9 cellular contexts compared by ENCODE assay signal in the genomic region with DNA sequence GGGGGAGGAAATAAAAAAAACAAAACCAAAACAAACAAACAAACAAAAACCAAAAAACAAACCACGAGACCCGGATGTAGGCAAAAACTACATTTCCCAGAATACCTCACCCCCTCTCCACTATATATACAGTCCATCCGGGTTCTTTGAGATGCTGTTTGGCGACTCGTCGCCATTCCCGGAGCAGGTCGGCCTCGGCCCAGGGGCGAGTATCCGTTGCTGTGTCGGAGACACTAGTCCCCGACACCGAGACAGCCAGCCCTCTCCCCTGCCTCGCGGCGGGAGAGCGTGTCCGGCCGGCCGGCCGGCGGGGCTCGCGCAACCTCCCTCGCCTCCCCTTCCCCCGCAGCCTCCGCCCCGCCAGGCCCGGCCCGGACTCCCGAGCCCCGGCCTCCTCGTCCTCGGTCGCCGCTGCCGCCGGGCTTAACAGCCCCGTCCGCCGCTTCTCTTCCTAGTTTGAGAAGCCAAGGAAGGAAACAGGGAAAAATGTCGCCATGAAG. TPM values are rescaled to one million over a fixed set of nuclear protein-coding genes. Genes with fewer than 3 reads are reported as not detected.
DNase-seq lines count a peak whose midpoint lies in the region; ATAC-seq, FAIRE-seq and TF ChIP-seq lines count a peak whose summit lies in the region.
"Had no signal": no experiment of that assay in that cellular context is flagged by ENCODE, and none has a peak within 500 bp of the region (broad histone marks: within the 10 kb centered on the region; RNA-seq: fewer than 3 reads in every experiment).

A gene (plus strand): TSS at position 154 of the 500 bp plus-strand sequence. CDS start 456 bp downstream, outside the sequence.

- peak within 1 kb of the TSS; percentile 87 for H3K4me2 ChIP-seq in HepG2 (ENCODE audit: low read depth, low read length)

- H3K27ac Mint-ChIP-seq in activated CD4-positive, alpha-beta memory T cell treated with anti-CD3 and anti-CD28 coated beads for 36 hours = peak within 1 kb of the TSS; percentile 96

- no TSS peak for BruUV-seq in HepG2 (replicated peaks; lab: Mats Ljungman, UMichigan)

- H3K27me3 ChIP-seq in BE2C (no peaks in the 10 kb centered on the region), duodenal mucosa (ENCODE audit: control insufficient read depth in 1 of 2, insufficient read depth in 2 of 2, low read length in 2 of 2) (no peaks in the 10 kb centered on the region), HepG2 (ENCODE audit: control insufficient read depth in 1 of 2, insufficient read depth in 2 of 2, low read length in 2 of 2) (no peaks in the 10 kb centered on the region)

- peak within 1 kb of the TSS; percentile 97 for H3K4me3 ChIP-seq in BE2C (ENCODE audit: low read depth, low read length)
- H3K4me3 ChIP-seq in duodenal mucosa (ENCODE audit: low read depth in 1 of 2, low read length in 2 of 2) = peak within 1 kb of the TSS; percentile 79 to 80
- peak within 1 kb of the TSS; percentile 72 to 95 (median 88) for H3K4me3 ChIP-seq in HepG2 (replicated peaks in 1 of 3; ENCODE audit: insufficient read depth in 1 of 3, low read depth in 2 of 3, low read length in 3 of 3)

- intact Hi-C loops in activated CD4-positive, alpha-beta memory T cell treated with anti-CD3 and anti-CD28 coated beads for 36 hours (cut with micrococcal nuclease) = loop anchor here (1.0 to 2.0 kb wide), 4 partner anchors 37 to 153 kb away; a partner anchor contains a TSS
- intact Hi-C loops in HepG2 (cut with micrococcal nuclease; ENCODE audit: unreplicated experiment) = loop anchor here (5.0 kb wide), 1 partner anchor 77 kb away; no protein-coding TSS in a partner anchor

- ATAC-seq in HG03565 (IDR thresholded peaks at IDR 0.05; ENCODE audit: unreplicated experiment) (peak; percentile 55), HepG2 (peak; percentile 76)

- CTCF ChIA-PET in activated CD4-positive, alpha-beta memory T cell treated with anti-CD3 and anti-CD28 coated beads for 36 hours (lab: Charles Lee) = interaction anchor here (1.0 to 2.1 kb wide), 5 partner anchors 47 to 114 kb away, joined by 3 to 4 read pairs (median 4); a partner anchor contains a TSS
- CTCF ChIA-PET in HepG2 (lab: Yijun Ruan, JAX; ENCODE audit: low intra/inter-chr PET ratio, low total read pairs) = no interaction called here

- peaks cover 23% of the 10 kb centered on the region for H3K36me3 Mint-ChIP-seq in activated CD4-positive, alpha-beta memory T cell treated with anti-CD3 and anti-CD28 coated beads for 36 hours

- peaks cover 43% of the 10 kb centered on the region for H3K4me1 Mint-ChIP-seq in activated CD4-positive, alpha-beta memory T cell treated with anti-CD3 and anti-CD28 coated beads for 36 hours (ENCODE audit: low read depth)

- in situ Hi-C loops in HepG2 (cut with HindIII; ENCODE audit: extremely low pct_ligation_motif_present, low pct_unique_long_range_greater_than_20kb) = no loop called here

- H3K79me2 ChIP-seq in HepG2 (ENCODE audit: insufficient read depth, low read length) = peaks cover 48% of the 10 kb centered on the region

- no peaks in the 10 kb centered on the region for H3K27me3 Mint-ChIP-seq in activated CD4-positive, alpha-beta memory T cell treated with anti-CD3 and anti-CD28 coated beads for 36 hours

- TF ChIP-seq EP300 in HepG2 (IDR thresholded peaks at IDR 0.05; ENCODE audit: low read depth in 2 of 2, low read length in 2 of 2) (no peak), HepG2 (CRISPR knock-in tag; IDR thresholded peaks at IDR 0.05; ENCODE audit: borderline replicate concordance) (no peak)

- peaks cover 40% of the 10 kb centered on the region for H4K20me1 ChIP-seq in HepG2 (ENCODE audit: insufficient read depth, low read length)

- H3K9ac ChIP-seq in duodenal mucosa (ENCODE audit: low read depth in 1 of 2, low read length in 2 of 2) (peak within 1 kb of the TSS; percentile 74 to 89), HepG2 (ENCODE audit: insufficient read depth, low read depth, low read length) (peak within 1 kb of the TSS; percentile 93)

- peaks cover 14% of the 10 kb centered on the region for H3K36me3 ChIP-seq in BE2C
- peaks cover 0 to 4% of the 10 kb centered on the region in 2 donors for H3K36me3 ChIP-seq in duodenal mucosa (ENCODE audit: control insufficient read depth in 1 of 2, insufficient read depth in 2 of 2, low read length in 2 of 2)
- peaks cover under 1 to 2% of the 10 kb centered on the region in 2 experiments; a peak in 3 of 5 replicates for H3K36me3 ChIP-seq in HepG2 (replicated peaks in 1 of 2; ENCODE audit: control insufficient read depth in 1 of 2, insufficient read depth in 2 of 2, low read length in 2 of 2)

- H2AFZ ChIP-seq in HepG2 (ENCODE audit: low read length) = no peak within 1 kb of the TSS

- FAIRE-seq in GM19239 (lab: Jason Lieb, UNC) (peak; percentile 89), HepG2 (lab: Jason Lieb, UNC) (peak; percentile 23)
- FAIRE-seq: colon had no signal

- peaks cover 4% of the 10 kb centered on the region; the same call in 1 of the 2 replicates for H3K4me1 ChIP-seq in BE2C
- H3K4me1 ChIP-seq in duodenal mucosa (ENCODE audit: control insufficient read depth in 1 of 2, insufficient read depth in 2 of 2, low read length in 2 of 2) = peaks cover 29 to 37% of the 10 kb centered on the region in 2 donors
- peaks cover 29% of the 10 kb centered on the region for H3K4me1 ChIP-seq in HepG2 (ENCODE audit: insufficient read depth, low read length)

- 0% methylated on average over 13 of the region's 43 CpGs for WGBS in HepG2 (ENCODE audit: low lambda C conversion rate)

- peak within 1 kb of the TSS; percentile 97 for H3K4me3 Mint-ChIP-seq in activated CD4-positive, alpha-beta memory T cell treated with anti-CD3 and anti-CD28 coated beads for 36 hours

- no peaks in the 10 kb centered on the region for H3K9me3 ChIP-seq in BE2C
- no peaks in the 10 kb centered on the region for H3K9me3 ChIP-seq in duodenal mucosa (ENCODE audit: control insufficient read depth in 1 of 2, low read length in 2 of 2)
- H3K9me3 ChIP-seq in HepG2 (ENCODE audit: low read length) = no peaks in the 10 kb centered on the region

- no peak for TF ChIP-seq CTCF in BE2C (IDR thresholded peaks at IDR 0.05; ENCODE audit: low read depth, low read length)
- TF ChIP-seq CTCF in HepG2 (CRISPR knock-in tag; IDR thresholded peaks at IDR 0.05) = no peak

- peak; percentile 93 to 96 for TF ChIP-seq POLR2A in HepG2 (IDR thresholded peaks at IDR 0.05; ENCODE audit: insufficient read depth in 1 of 2, low read depth in 2 of 2, low read length in 2 of 2)

- peak; percentile 82 for DNase-seq in BE2C
- peak; percentile 74 for DNase-seq in GM19239 (ENCODE audit: insufficient read length, low spot score)
- peak; percentile 91 for DNase-seq in NCI-H748 treated with DMSO at 0.1 percent for 48 hours (lab: John Stamatoyannopoulos, UW)
- DNase-seq in activated CD4-positive, alpha-beta memory T cell treated with anti-CD3 and anti-CD28 coated beads for 36 hours = peak; percentile 80
- DNase-seq in HepG2 (ENCODE audit: low spot score) = peak; percentile 84
- peak; percentile 62 for DNase-seq in stimulated activated CD4-positive, alpha-beta T cell treated with anti-CD3 and anti-CD28 coated beads, Interleukin-2, amount 100 ng/mL, for 48 hours

- POLR2A ChIA-PET in activated CD4-positive, alpha-beta memory T cell treated with anti-CD3 and anti-CD28 coated beads for 36 hours (lab: Charles Lee) = interaction anchor here (1.0 to 1.3 kb wide), 2 partner anchors 38 to 243 kb away, joined by 3 to 5 read pairs; a partner anchor contains a TSS
- POLR2A ChIA-PET in HepG2 (lab: Yijun Ruan, JAX) = interaction anchor here (1.0 to 3.0 kb wide), 5 partner anchors 12 to 47 kb away, joined by 3 to 14 read pairs (median 6); a partner anchor contains a TSS

- 0 out of 2 replicates have a peak, but pooled peaks have one; percentile 22 for TF ChIP-seq RAD21 in HepG2 (CRISPR knock-in tag; IDR thresholded peaks at IDR 0.05)

- no peaks in the 10 kb centered on the region for H3K9me3 Mint-ChIP-seq in activated CD4-positive, alpha-beta memory T cell treated with anti-CD3 and anti-CD28 coated beads for 36 hours

- H3K27ac ChIP-seq in duodenal mucosa (ENCODE audit: low read depth, low read length) = peak within 1 kb of the TSS; percentile 86
- H3K27ac ChIP-seq in HepG2 (ENCODE audit: extremely low read length, insufficient read depth, low read length) = peak within 1 kb of the TSS; percentile 80

TF ChIP-seq in HepG2, 621 proteins besides CTCF, POLR2A, EP300 and RAD21 (continues in another document):
- TF ChIP-seq ZNF788 (CRISPR knock-in tag; IDR thresholded peaks at IDR 0.05; ENCODE audit: borderline replicate concordance) = no peak
- peak; percentile 43 for TF ChIP-seq HNRNPK (IDR thresholded peaks at IDR 0.05; ENCODE audit: low read depth, low read length, poor library complexity, severe bottlenecking)
- TF ChIP-seq MTA3 (CRISPR knock-in tag; IDR thresholded peaks at IDR 0.05) = no peak
- 0 out of 2 replicates have a peak, but pooled peaks have one; percentile 15 for TF ChIP-seq ISL2 (CRISPR knock-in tag; IDR thresholded peaks at IDR 0.05)
- no peak for TF ChIP-seq HNRNPL (IDR thresholded peaks at IDR 0.05; ENCODE audit: low read depth, low read length)

RNA-seq across cellular contexts. Expression of the gene that starts here (rescaled TPM):
- polyA plus RNA-seq in BE2C (2012; ENCODE audit: insufficient read depth, insufficient read length, low read depth) = 230 TPM
- 100 to 1,000 TPM; 188 to 210 TPM for total RNA-seq in activated CD4-positive, alpha-beta memory T cell treated with anti-CD3 and anti-CD28 coated beads for 36 hours
- total RNA-seq in HepG2 (2016; rRNA removed; fragmentation: Illumina TruSeq; extraction: Trizol) = 62.5 and 86.7 TPM in 2 replicates
- 36.2 and 39.7 TPM in 2 replicates for total RNA-seq in HepG2 (2016; cell fraction: cytosol; rRNA removed; fragmentation: Illumina TruSeq; extraction: Trizol; ENCODE audit: low read depth)
- 66.2 and 77.2 TPM in 2 replicates for total RNA-seq in HepG2 (2016; cell fraction: insoluble cytoplasmic fraction; rRNA removed; fragmentation: Illumina TruSeq; extraction: Trizol)
- 104 and 107 TPM in 2 replicates for total RNA-seq in HepG2 (2016; cell fraction: membrane; rRNA removed; fragmentation: Illumina TruSeq; extraction: Trizol)
- 47.6 and 55.6 TPM in 2 replicates for total RNA-seq in HepG2 (2016; cell fraction: nucleus; rRNA removed; fragmentation: Illumina TruSeq; extraction: Trizol)
- polyA plus RNA-seq in HepG2 (2011; rRNA removed) = 74.5 and 88.0 TPM in 2 replicates
- polyA plus RNA-seq in HepG2 (2011; cell fraction: cytosol; rRNA removed) = 62.6 and 91.2 TPM in 2 replicates
- 126 and 135 TPM in 2 replicates for polyA plus RNA-seq in HepG2 (2011; cell fraction: nucleus; rRNA removed)
- polyA plus RNA-seq in HepG2 (2012) = 103 and 107 TPM in 2 replicates
- 32.5 and 32.6 TPM in 2 replicates for polyA plus RNA-seq in HepG2 (2016; cell fraction: cytosol; fragmentation: Illumina TruSeq; extraction: Trizol; ENCODE audit: low read depth)
- 103 and 119 TPM in 2 replicates for polyA plus RNA-seq in HepG2 (2016; cell fraction: insoluble cytoplasmic fraction; fragmentation: Illumina TruSeq; extraction: Trizol; ENCODE audit: low read depth)
- polyA plus RNA-seq in HepG2 (2016; cell fraction: membrane; fragmentation: Illumina TruSeq; extraction: Trizol; ENCODE audit: low read depth) = 97.5 and 104 TPM in 2 replicates
- 115 and 120 TPM in 2 replicates for polyA plus RNA-seq in HepG2 (2016; cell fraction: nucleus; fragmentation: Illumina TruSeq; extraction: Trizol; ENCODE audit: insufficient read depth, low read depth)
- 124 and 137 TPM in 2 replicates for polyA minus RNA-seq in HepG2 (2011; rRNA and poly(A)+ RNA removed; ENCODE audit: low replicate concordance)
- polyA minus RNA-seq in HepG2 (2011; cell fraction: cytosol; rRNA and poly(A)+ RNA removed) = 65.4 and 101 TPM in 2 replicates
- polyA minus RNA-seq in HepG2 (2011; cell fraction: nucleus; rRNA and poly(A)+ RNA removed) = 93.5 and 100 TPM in 2 replicates

Comparison
In these comparisons a context has a peak if more than half of its experiments do, and no peak if none do; other contexts are left out.
1. Peak in every context shown above with its lines: DNase-seq, ATAC-seq, H3K4me3 ChIP-seq and H3K27ac ChIP-seq.